19 cellular contexts compared by ENCODE assay signal in genomic region chr9:125246261-125246667, GRCh38. TPM values are rescaled to one million over a fixed set of nuclear protein-coding genes. Genes with fewer than 3 reads are reported as not detected.
DNase-seq lines count a peak whose midpoint lies in the region; ATAC-seq and TF ChIP-seq lines count a peak whose summit lies in the region.
"Had no signal": no experiment of that assay in that cellular context is flagged by ENCODE, and none has a peak within 500 bp of the region (broad histone marks: within the 10 kb centered on the region; RNA-seq: fewer than 3 reads in every experiment).

No MANE protein-coding gene starts in this region.

- H3K9me2 ChIP-seq in HCT116 (ENCODE audit: insufficient read depth): no peaks in the 10 kb centered on the region

- peak overlapping the region; percentile 5 for H3K27ac Mint-ChIP-seq in chondrocyte (ENCODE audit: unreplicated experiment)
- H3K27ac Mint-ChIP-seq in activated T-helper 1 cell treated with anti-CD3 and anti-CD28 coated beads, Interleukin-12 subunit alpha, Interleukin-12 subunit beta, Interleukin-2, Interleukin-4 antibody, amounts not matched to agents 30 ng/mL and 10 ng/mL and 1 ng/mL, durations not matched to agents 14 hours and 24 hours and 36 hours: no peak overlapping the region
- H3K27ac Mint-ChIP-seq: CD8-positive, alpha-beta T cell; GM23338; HFFc6 had no signal

- no peaks in the 10 kb centered on the region for H3K9me3 Mint-ChIP-seq in chondrocyte (ENCODE audit: low read depth)
- H3K9me3 Mint-ChIP-seq in activated T-cell treated with anti-CD3 and anti-CD28 coated beads, Interleukin-2, amount 50 U/mL, for 4 hours: no peaks in the 10 kb centered on the region
- no peaks in the 10 kb centered on the region for H3K9me3 Mint-ChIP-seq in activated T-helper 1 cell treated with anti-CD3 and anti-CD28 coated beads, Interleukin-12 subunit alpha, Interleukin-12 subunit beta, Interleukin-2, Interleukin-4 antibody, amounts not matched to agents 30 ng/mL and 10 ng/mL and 1 ng/mL, durations not matched to agents 14 hours and 24 hours and 36 hours
- H3K9me3 Mint-ChIP-seq: CD8-positive, alpha-beta T cell had no signal

- no peaks in the 10 kb centered on the region for H4K20me1 ChIP-seq in HCT116 (ENCODE audit: insufficient read depth)
- H4K20me1 ChIP-seq: BLaER1 had no signal

- ATAC-seq in HCT116 (no peak), HG02588 (IDR thresholded peaks at IDR 0.05; ENCODE audit: unreplicated experiment) (no peak)
- ATAC-seq in activated T-cell treated with anti-CD3 and anti-CD28 coated beads, Interleukin-2, amount 50 U/mL, for 4 hours: no peak
- ATAC-seq: CD8-positive, alpha-beta T cell; GM12878; GM23338 had no signal

- no peak overlapping the region for H3K27ac ChIP-seq in HCT116 (ENCODE audit: low read depth, low read length)
- H3K27ac ChIP-seq in RWPE1: peak overlapping the region; percentile 0; the same call in 1 of the 2 replicates
- H3K27ac ChIP-seq: BLaER1 had no signal

- no peak overlapping the region for H3K4me3 ChIP-seq in HCT116 (replicated peaks in 1 of 2; ENCODE audit: low read depth in 1 of 2, low read length in 2 of 2)
- H3K4me3 ChIP-seq: BLaER1, GM12878, GM23338 had no signal

- BruUV-seq in HCT116 (replicated peaks; lab: Mats Ljungman, UMichigan): no TSS peak

- RAD21 ChIA-PET in HCT116 (lab: Charles Lee; ENCODE audit: low non-redundant PET in 1 of 2, low total read pairs in 2 of 2, uncharacterized antibody in 2 of 2, unreplicated experiment in 2 of 2): no interaction called here

- intact Hi-C loops in HCT116 (cut with micrococcal nuclease): no loop called here
- intact Hi-C loops in posterior vena cava (cut with DNase I): loop anchor here in 1 of 2 donors (10.0 kb wide), 1 partner anchor 89 kb away; no protein-coding TSS in a partner anchor
- intact Hi-C loops in activated T-helper 1 cell treated with anti-CD3 and anti-CD28 coated beads, Interleukin-12 subunit alpha, Interleukin-12 subunit beta, Interleukin-2, Interleukin-4 antibody, amounts not matched to agents 30 ng/mL and 10 ng/mL and 1 ng/mL, durations not matched to agents 14 hours and 24 hours and 36 hours (cut with micrococcal nuclease): no loop called here

- DNase-seq in HCT116 (ENCODE audit: low read depth, low spot score) (no peak), RWPE1 (ENCODE audit: low spot score) (no peak), chondrocyte (ENCODE audit: low spot score) (peak; percentile 6), posterior vena cava (ENCODE audit: low spot score) (peak; percentile 10), NAMALWA (ENCODE audit: low spot score) (no peak)
- no peak for DNase-seq in activated T-cell treated with anti-CD3 and anti-CD28 coated beads, Interleukin-2, amount 50 U/mL, for 4 hours
- DNase-seq in activated T-helper 1 cell treated with anti-CD3 and anti-CD28 coated beads, Interleukin-12 subunit alpha, Interleukin-12 subunit beta, Interleukin-2, Interleukin-4 antibody, amounts not matched to agents 30 ng/mL and 10 ng/mL and 1 ng/mL, durations not matched to agents 14 hours and 24 hours and 36 hours (ENCODE audit: low spot score): no peak
- DNase-seq: 8988T; CD8-positive, alpha-beta T cell; DMS 273 treated with DMSO at 0.1 percent for 48 hours; DMS53; DND-41; EL; HCEC 1CT; HFFc6 had no signal

- H2AFZ ChIP-seq in HCT116 (ENCODE audit: low read depth, low read length, poor library complexity, severe bottlenecking): no peak overlapping the region

- no peaks in the 10 kb centered on the region for H3K27me3 ChIP-seq in HCT116 (ENCODE audit: insufficient read depth, low read length)
- H3K27me3 ChIP-seq: BLaER1 had no signal

- H3K79me2 ChIP-seq in HCT116 (ENCODE audit: insufficient read depth, low read length): 0 out of 2 replicates have a peak, but pooled peaks cover 6% of the 10 kb centered on the region

- H3K9ac ChIP-seq in HCT116 (ENCODE audit: low read length): no peak overlapping the region
- H3K9ac ChIP-seq: BLaER1 had no signal

- H3K4me3 Mint-ChIP-seq in chondrocyte (ENCODE audit: unreplicated experiment): no peak overlapping the region
- H3K4me3 Mint-ChIP-seq in activated T-cell treated with anti-CD3 and anti-CD28 coated beads, Interleukin-2, amount 50 U/mL, for 4 hours: no peak overlapping the region
- no peak overlapping the region for H3K4me3 Mint-ChIP-seq in activated T-helper 1 cell treated with anti-CD3 and anti-CD28 coated beads, Interleukin-12 subunit alpha, Interleukin-12 subunit beta, Interleukin-2, Interleukin-4 antibody, amounts not matched to agents 30 ng/mL and 10 ng/mL and 1 ng/mL, durations not matched to agents 14 hours and 24 hours and 36 hours
- H3K4me3 Mint-ChIP-seq: CD8-positive, alpha-beta T cell; GM23338; HFFc6 had no signal

- no peak for TF ChIP-seq POLR2A in HCT116 (IDR thresholded peaks at IDR 0.05; ENCODE audit: borderline replicate concordance, extremely low read depth, insufficient read depth, insufficient read length)

- H3K27me3 Mint-ChIP-seq in chondrocyte (ENCODE audit: low read depth): no peaks in the 10 kb centered on the region
- H3K27me3 Mint-ChIP-seq in activated T-cell treated with anti-CD3 and anti-CD28 coated beads, Interleukin-2, amount 50 U/mL, for 4 hours (ENCODE audit: low read depth): no peaks in the 10 kb centered on the region
- H3K27me3 Mint-ChIP-seq in activated T-helper 1 cell treated with anti-CD3 and anti-CD28 coated beads, Interleukin-12 subunit alpha, Interleukin-12 subunit beta, Interleukin-2, Interleukin-4 antibody, amounts not matched to agents 30 ng/mL and 10 ng/mL and 1 ng/mL, durations not matched to agents 14 hours and 24 hours and 36 hours (ENCODE audit: insufficient read depth): no peaks in the 10 kb centered on the region

- 0 out of 2 replicates have a peak overlapping the region, but pooled peaks have one; percentile 14 for H3K4me2 ChIP-seq in HCT116 (ENCODE audit: low read length)
- H3K4me2 ChIP-seq: BLaER1, GM23338 had no signal

- peaks cover 25% of the 10 kb centered on the region for H3K4me1 Mint-ChIP-seq in chondrocyte (ENCODE audit: low read depth)
- peaks cover 13% of the 10 kb centered on the region for H3K4me1 Mint-ChIP-seq in activated T-cell treated with anti-CD3 and anti-CD28 coated beads, Interleukin-2, amount 50 U/mL, for 4 hours (ENCODE audit: low read depth)
- H3K4me1 Mint-ChIP-seq in activated T-helper 1 cell treated with anti-CD3 and anti-CD28 coated beads, Interleukin-12 subunit alpha, Interleukin-12 subunit beta, Interleukin-2, Interleukin-4 antibody, amounts not matched to agents 30 ng/mL and 10 ng/mL and 1 ng/mL, durations not matched to agents 14 hours and 24 hours and 36 hours (ENCODE audit: low read depth): peaks cover 4% of the 10 kb centered on the region
- H3K4me1 Mint-ChIP-seq: GM23338 had no signal

- no peaks in the 10 kb centered on the region for H3K36me3 Mint-ChIP-seq in chondrocyte (ENCODE audit: low read depth)
- peaks cover 3% of the 10 kb centered on the region for H3K36me3 Mint-ChIP-seq in activated T-cell treated with anti-CD3 and anti-CD28 coated beads, Interleukin-2, amount 50 U/mL, for 4 hours (ENCODE audit: insufficient read depth)
- peaks cover under 1% of the 10 kb centered on the region for H3K36me3 Mint-ChIP-seq in activated T-helper 1 cell treated with anti-CD3 and anti-CD28 coated beads, Interleukin-12 subunit alpha, Interleukin-12 subunit beta, Interleukin-2, Interleukin-4 antibody, amounts not matched to agents 30 ng/mL and 10 ng/mL and 1 ng/mL, durations not matched to agents 14 hours and 24 hours and 36 hours (ENCODE audit: low read depth)

- H3K4me1 ChIP-seq in HCT116 (ENCODE audit: control insufficient read depth in 1 of 2, insufficient read depth in 2 of 2, low read length in 2 of 2): peaks cover 23 to 38% of the 10 kb centered on the region in 2 experiments

- TF ChIP-seq RAD21 in HCT116 (IDR thresholded peaks at IDR 0.05; ENCODE audit: low read depth): no peak

- H3K36me3 ChIP-seq in HCT116 (ENCODE audit: control insufficient read depth in 1 of 2, insufficient read depth in 2 of 2, low read length in 2 of 2): no peaks in the 10 kb centered on the region
- H3K36me3 ChIP-seq: BLaER1 had no signal

- H3K9me3 ChIP-seq in HCT116 (ENCODE audit: control insufficient read depth in 1 of 2, insufficient read depth in 1 of 2, low read depth in 1 of 2, low read length in 2 of 2): no peaks in the 10 kb centered on the region
- H3K9me3 ChIP-seq: BLaER1 had no signal

- TF ChIP-seq CTCF in HCT116 (IDR thresholded peaks at IDR 0.05 in 2 of 3, conservative IDR thresholded peaks at IDR 0.05 in 1 of 3; ENCODE audit: borderline replicate concordance in 1 of 3, insufficient read depth in 1 of 3, low read depth in 2 of 3, low read length in 2 of 3) (no peak), RWPE1 (conservative IDR thresholded peaks at IDR 0.05; ENCODE audit: low read depth) (no peak), chondrocyte (IDR thresholded peaks at IDR 0.05) (no peak)

- CTCF ChIA-PET in HCT116 (lab: Charles Lee) (no interaction called here), RWPE1 (lab: Yijun Ruan, JAX) (interaction anchor here (0.6 kb wide), 1 partner anchor 23 kb away, joined by 5 read pairs; no protein-coding TSS in a partner anchor)

- POLR2A ChIA-PET in HCT116 (lab: Charles Lee) (interaction anchor here (0.7 kb wide), 1 partner anchor 133 kb away, joined by 3 read pairs; no protein-coding TSS in a partner anchor), RWPE1 (lab: Yijun Ruan, JAX; ENCODE audit: low non-redundant PET) (no interaction called here)

RNA-seq across cellular contexts. Expression of gene HSPA5, which starts 5.1 kb away (rescaled TPM):
- total RNA-seq in HCT116 (2021; ENCODE audit: unreplicated experiment): 438 TPM
- 438 and 793 TPM in 2 replicates for polyA plus RNA-seq in HCT116 (2012)
- 176 to 369 TPM (median 362 TPM) in 3 replicates for total RNA-seq in chondrocyte
- 100 to 1,000 TPM; 160 to 218 TPM for total RNA-seq in posterior vena cava
- total RNA-seq in activated T-cell treated with anti-CD3 and anti-CD28 coated beads, Interleukin-2, amount 50 U/mL, for 4 hours: 100 to 1,000 TPM; 303 to 366 (median 310) TPM
- 242 and 243 TPM in 2 replicates for total RNA-seq in activated T-helper 1 cell treated with anti-CD3 and anti-CD28 coated beads, Interleukin-12 subunit alpha, Interleukin-12 subunit beta, Interleukin-2, Interleukin-4 antibody, amounts not matched to agents 30 ng/mL and 10 ng/mL and 1 ng/mL, durations not matched to agents 14 hours and 24 hours and 36 hours

RNA-seq across cellular contexts. Expression of gene GAPVD1, which starts 15.4 kb away (rescaled TPM):
- total RNA-seq in HCT116 (2021; ENCODE audit: unreplicated experiment) (53.1 TPM), chondrocyte (46.2 to 57.0 TPM (median 47.9 TPM) in 3 replicates), posterior vena cava (10 to 100 TPM; 42.5 to 53.3 TPM)
- polyA plus RNA-seq in HCT116 (2012): 13.2 and 15.9 TPM in 2 replicates
- 10 to 100 TPM; 42.0 to 45.4 (median 45.1) TPM for total RNA-seq in activated T-cell treated with anti-CD3 and anti-CD28 coated beads, Interleukin-2, amount 50 U/mL, for 4 hours
- total RNA-seq in activated T-helper 1 cell treated with anti-CD3 and anti-CD28 coated beads, Interleukin-12 subunit alpha, Interleukin-12 subunit beta, Interleukin-2, Interleukin-4 antibody, amounts not matched to agents 30 ng/mL and 10 ng/mL and 1 ng/mL, durations not matched to agents 14 hours and 24 hours and 36 hours: 53.6 and 56.8 TPM in 2 replicates

RNA-seq across cellular contexts. Expression of gene RABEPK, which starts 45.9 kb away (rescaled TPM):
- total RNA-seq in HCT116 (2021; ENCODE audit: unreplicated experiment): 48.3 TPM
- polyA plus RNA-seq in HCT116 (2012): 52.0 and 59.8 TPM in 2 replicates
- total RNA-seq in chondrocyte: 25.3 to 31.8 TPM (median 27.0 TPM) in 3 replicates
- 10 to 100 TPM; 15.6 to 16.4 TPM for total RNA-seq in posterior vena cava
- total RNA-seq in activated T-cell treated with anti-CD3 and anti-CD28 coated beads, Interleukin-2, amount 50 U/mL, for 4 hours: 10 to 100 TPM; 44.7 to 63.8 (median 55.4) TPM
- total RNA-seq in activated T-helper 1 cell treated with anti-CD3 and anti-CD28 coated beads, Interleukin-12 subunit alpha, Interleukin-12 subunit beta, Interleukin-2, Interleukin-4 antibody, amounts not matched to agents 30 ng/mL and 10 ng/mL and 1 ng/mL, durations not matched to agents 14 hours and 24 hours and 36 hours: 32.8 and 33.1 TPM in 2 replicates

RNA-seq across cellular contexts. Expression of gene PPP6C, which starts 56.7 kb away (rescaled TPM):
- total RNA-seq in HCT116 (2021; ENCODE audit: unreplicated experiment) (35.4 TPM), chondrocyte (31.8 to 39.8 TPM (median 35.3 TPM) in 3 replicates), posterior vena cava (10 to 100 TPM; 35.2 to 39.5 TPM)
- 11.0 and 14.3 TPM in 2 replicates for polyA plus RNA-seq in HCT116 (2012)
- 10 to 100 TPM; 50.1 to 52.4 (median 51.4) TPM for total RNA-seq in activated T-cell treated with anti-CD3 and anti-CD28 coated beads, Interleukin-2, amount 50 U/mL, for 4 hours
- total RNA-seq in activated T-helper 1 cell treated with anti-CD3 and anti-CD28 coated beads, Interleukin-12 subunit alpha, Interleukin-12 subunit beta, Interleukin-2, Interleukin-4 antibody, amounts not matched to agents 30 ng/mL and 10 ng/mL and 1 ng/mL, durations not matched to agents 14 hours and 24 hours and 36 hours: 47.2 and 50.8 TPM in 2 replicates

Comparison
In these comparisons a context has a peak if more than half of its experiments do, and no peak if none do; other contexts are left out.
1. DNase-seq: peak in chondrocyte (single experiment) and posterior vena cava (single experiment); none in HCT116 (single experiment), RWPE1 (single experiment), activated T-cell treated with anti-CD3 and anti-CD28 coated beads, Interleukin-2, amount 50 U/mL, for 4 hours (single experiment), NAMALWA (single experiment) and activated T-helper 1 cell treated with anti-CD3 and anti-CD28 coated beads, Interleukin-12 subunit alpha, Interleukin-12 subunit beta, Interleukin-2, Interleukin-4 antibody, amounts not matched to agents 30 ng/mL and 10 ng/mL and 1 ng/mL, durations not matched to agents 14 hours and 24 hours and 36 hours (single experiment).